4 cellular contexts compared by ENCODE assay signal in genomic region chr1:183678819-183679218, GRCh38. TPM values are rescaled to one million over a fixed set of nuclear protein-coding genes. Genes with fewer than 3 reads are reported as not detected.
"Had no signal": no experiment of that assay in that cellular context is flagged by ENCODE, and none has a peak within 500 bp of the region (broad histone marks: within the 10 kb centered on the region; RNA-seq: fewer than 3 reads in every experiment).

No MANE protein-coding gene starts in this region.

- H3K4me3 ChIP-seq: GM12878 had no signal

- DNase-seq: GDM1, GF-D8 had no signal

- ATAC-seq: GM12878 had no signal

RNA-seq across cellular contexts. Expression of gene APOBEC4, which starts 25.7 kb away (rescaled TPM):
- total RNA-seq: G401 had no signal
